In genomic region chr9:97221478-97222350, GRCh38 we compare ENCODE assay signal across 7 cellular contexts.
A peak's percentile ranks its signal among the peaks of the same experiment; 100 is the strongest.
DNase-seq lines count a peak whose midpoint lies in the region; ATAC-seq and TF ChIP-seq lines count a peak whose summit lies in the region.
"Not testable (repeated sequence)": the region's sequence is repeated elsewhere in the genome, so short reads cannot be mapped to it uniquely, and the experiment has no call there.

No MANE protein-coding gene starts in this region.

- peaks cover 31% of the 10 kb centered on the region for H3K4me1 ChIP-seq in GM23338 (ENCODE audit: insufficient read depth)

- H3K79me2 ChIP-seq in GM23338 (replicated peaks; ENCODE audit: insufficient read depth) = peaks cover 74% of the 10 kb centered on the region

- H3K36me3 Mint-ChIP-seq in GM23338 (ENCODE audit: low read depth) = peaks cover 45% of the 10 kb centered on the region
- not testable (repeated sequence) for H3K36me3 Mint-ChIP-seq in memory B cell

- H3K9me3 Mint-ChIP-seq in GM23338, memory B cell: not testable (repeated sequence)

- not testable (repeated sequence) for H3F3A ChIP-seq in GM23338 (replicated peaks; ENCODE audit: low read depth)

- H3K27ac ChIP-seq in GM23338 (ENCODE audit: low read depth) = peak overlapping the region; percentile 98

- peak overlapping the region; percentile 69 for H3K4me2 ChIP-seq in GM23338

- peaks cover 41% of the 10 kb centered on the region for H3K27me3 Mint-ChIP-seq in GM23338 (ENCODE audit: insufficient read depth, low read depth, poor library complexity)
- peaks cover 23% of the 10 kb centered on the region for H3K27me3 Mint-ChIP-seq in memory B cell

- peak overlapping the region; percentile 49 for H3K4me3 ChIP-seq in GM23338
- H3K4me3 ChIP-seq in fibroblast of villous mesenchyme (ENCODE audit: low read depth, low read length) = not testable (repeated sequence)

- H3K4me3 Mint-ChIP-seq in GM23338 = peak overlapping the region; percentile 83
- H3K4me3 Mint-ChIP-seq in memory B cell = peak overlapping the region; percentile 87

- not testable (repeated sequence) for H3K9me2 ChIP-seq in GM23338 (ENCODE audit: insufficient read depth)

- H4K20me1 ChIP-seq in GM23338 (replicated peaks; ENCODE audit: insufficient read depth) = not testable (repeated sequence)

- DNase-seq in GM23338 (ENCODE audit: low spot score) (peak; percentile 71), NCI-H510A treated with DMSO at 0.1 percent for 48 hours (lab: John Stamatoyannopoulos, UW) (peak; percentile 48), anterior cingulate cortex (lab: John Stamatoyannopoulos, UW) (peak in 49 of 58 donors; percentile 15 to 79 (median 57)), fibroblast of villous mesenchyme (ENCODE audit: low read depth) (peak; percentile 61), memory B cell (ENCODE audit: low spot score in 2 of 2) (peak; percentile 42 to 58)
- peak; percentile 40 for DNase-seq in activated CD4-positive, CD25-positive, alpha-beta regulatory T cell treated with anti-CD3 and anti-CD28 coated beads, Interleukin-2, amount 50 U/mL, for 72 hours
- DNase-seq in stimulated activated CD4-positive, alpha-beta T cell treated with anti-CD3 and anti-CD28 coated beads, Interleukin-12 subunit alpha, Interleukin-12 subunit beta, amount 100 ng/mL, for 4 hours = peak; percentile 47

- ATAC-seq in GM23338 = peak; percentile 88
- peak; percentile 93 for ATAC-seq in memory B cell (ENCODE audit: low read depth)

- H2AFZ ChIP-seq in GM23338 = not testable (repeated sequence)

- not testable (repeated sequence) for H3K27me3 ChIP-seq in GM23338 (ENCODE audit: insufficient read depth)

- not testable (repeated sequence) for TF ChIP-seq CTCF in GM23338 (conservative IDR thresholded peaks at IDR 0.05; ENCODE audit: low read depth in 2 of 2); fibroblast of villous mesenchyme (IDR thresholded peaks at IDR 0.05; ENCODE audit: insufficient read depth, low read depth, low read length)

- peak overlapping the region; percentile 99 for H3K27ac Mint-ChIP-seq in GM23338
- not testable (repeated sequence) for H3K27ac Mint-ChIP-seq in memory B cell

- H3K36me3 ChIP-seq in GM23338 (ENCODE audit: insufficient read depth) = not testable (repeated sequence)

- peaks cover 43% of the 10 kb centered on the region for H3K4me1 Mint-ChIP-seq in GM23338
- not testable (repeated sequence) for H3K4me1 Mint-ChIP-seq in memory B cell

TF ChIP-seq in GM23338, 12 proteins besides CTCF, POLR2A, EP300 and RAD21:
- TF ChIP-seq POLR2AphosphoS5 (IDR thresholded peaks at IDR 0.05; ENCODE audit: low read depth) = peak; percentile 44
